18 cellular contexts compared by ENCODE assay signal in the genomic region with DNA sequence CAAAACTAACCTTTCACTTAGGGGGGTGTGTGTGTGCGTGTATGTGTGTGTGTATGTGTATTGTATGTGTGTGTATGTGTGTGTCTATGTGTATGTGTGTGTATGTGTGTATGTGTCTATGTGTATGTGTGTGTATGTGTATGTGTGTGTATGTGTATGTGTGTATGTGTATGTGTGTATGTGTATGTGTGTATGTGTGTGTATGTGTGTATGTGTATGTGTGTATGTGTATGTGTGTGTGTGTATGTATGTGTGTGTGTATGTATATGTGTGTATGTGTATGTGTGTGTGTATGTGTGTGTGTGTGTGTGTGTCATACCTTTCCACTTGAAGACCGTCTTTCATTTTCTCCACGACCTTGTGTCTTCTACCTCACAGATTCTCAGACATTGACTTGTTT. TPM values are rescaled to one million over a fixed set of nuclear protein-coding genes. Genes with fewer than 3 reads are reported as not detected.
DNase-seq lines count a peak whose midpoint lies in the region; ATAC-seq and TF ChIP-seq lines count a peak whose summit lies in the region.
"Had no signal": no experiment of that assay in that cellular context is flagged by ENCODE, and none has a peak within 500 bp of the region (broad histone marks: within the 10 kb centered on the region; RNA-seq: fewer than 3 reads in every experiment).

No MANE protein-coding gene starts in this region.

- peaks cover 14 to 22% (median 20%) of the 10 kb centered on the region in 3 donors for H3K4me1 Mint-ChIP-seq in CD8-positive, alpha-beta memory T cell
- peaks cover 8% of the 10 kb centered on the region for H3K4me1 Mint-ChIP-seq in activated B cell treated with CpG ODN at 0.5 μM for 24 hours
- H3K4me1 Mint-ChIP-seq in naive thymus-derived CD4-positive, alpha-beta T cell = peaks cover 7 to 30% (median 23%) of the 10 kb centered on the region in 7 donors
- peaks cover 16% of the 10 kb centered on the region for H3K4me1 Mint-ChIP-seq in stimulated activated memory B cell treated with anti-CD40 and anti-IgM and Interleukin-4, amounts not matched to agents 10 μg/mL and 1 μg/mL and 100 μg/mL, for 72 hours

- ATAC-seq in activated B cell treated with CpG ODN at 0.5 μM for 24 hours (ENCODE audit: low read depth) = no peak
- no peak for ATAC-seq in naive thymus-derived CD4-positive, alpha-beta T cell
- ATAC-seq in stimulated activated memory B cell treated with anti-CD40 and anti-IgM and Interleukin-4, amounts not matched to agents 10 μg/mL and 1 μg/mL and 100 μg/mL, for 72 hours = no peak

- no peak overlapping the region for H3K27ac ChIP-seq in BLaER1
- H3K27ac ChIP-seq in CD8-positive, alpha-beta memory T cell (ENCODE audit: low read depth, low read length) = no peak overlapping the region
- no peak overlapping the region for H3K27ac ChIP-seq in naive thymus-derived CD4-positive, alpha-beta T cell (ENCODE audit: low read depth, low read length)
- H3K27ac ChIP-seq: left lung, right atrium auricular region, transverse colon had no signal

- H3K36me3 ChIP-seq in BLaER1 = no peaks in the 10 kb centered on the region
- no peaks in the 10 kb centered on the region for H3K36me3 ChIP-seq in CD8-positive, alpha-beta memory T cell (ENCODE audit: insufficient read depth, low read length)
- no peaks in the 10 kb centered on the region for H3K36me3 ChIP-seq in naive thymus-derived CD4-positive, alpha-beta T cell (ENCODE audit: control insufficient read depth in 2 of 3, insufficient read depth in 3 of 3, low read length in 3 of 3)
- H3K36me3 ChIP-seq: HAP-1, left lung, right atrium auricular region, transverse colon had no signal

- H3K4me3 ChIP-seq in BLaER1 = no peak overlapping the region
- H3K4me3 ChIP-seq in CD8-positive, alpha-beta memory T cell (ENCODE audit: low read length) = no peak overlapping the region
- no peak overlapping the region for H3K4me3 ChIP-seq in naive thymus-derived CD4-positive, alpha-beta T cell (ENCODE audit: low read length)
- H3K4me3 ChIP-seq: HAP-1, left lung, right atrium auricular region, transverse colon had no signal

- H3K27me3 ChIP-seq in BLaER1 = peaks cover 26% of the 10 kb centered on the region
- peaks cover 3% of the 10 kb centered on the region for H3K27me3 ChIP-seq in CD8-positive, alpha-beta memory T cell (ENCODE audit: insufficient read depth, low read length, poor library complexity, severe bottlenecking)
- H3K27me3 ChIP-seq in naive thymus-derived CD4-positive, alpha-beta T cell (ENCODE audit: control insufficient read depth in 2 of 2, insufficient read depth in 2 of 2, low read length in 2 of 2) = no peaks in the 10 kb centered on the region

- H4K20me1 ChIP-seq in BLaER1 = no peaks in the 10 kb centered on the region

- H3K9ac ChIP-seq in BLaER1 = no peak overlapping the region

- CTCF ChIA-PET in CD8-positive, alpha-beta memory T cell (lab: Charles Lee) = no interaction called here
- CTCF ChIA-PET in activated B cell treated with CpG ODN at 0.5 μM for 24 hours (lab: Charles Lee) = interaction anchor here (0.6 kb wide), 1 partner anchor 13 kb away, joined by 4 read pairs; no protein-coding TSS in a partner anchor
- CTCF ChIA-PET in naive thymus-derived CD4-positive, alpha-beta T cell (lab: Charles Lee) = interaction anchor here (0.5 to 1.0 kb wide), 2 partner anchors 13 to 121 kb away, joined by 3 to 4 read pairs; no protein-coding TSS in a partner anchor

- TF ChIP-seq CTCF in activated B cell treated with CpG ODN at 0.5 μM for 24 hours (IDR thresholded peaks at IDR 0.05) = no peak

- peaks cover 24% of the 10 kb centered on the region for H3K4me1 ChIP-seq in BLaER1
- H3K4me1 ChIP-seq in CD8-positive, alpha-beta memory T cell (ENCODE audit: insufficient read depth, low read length) = no peaks in the 10 kb centered on the region
- H3K4me1 ChIP-seq in naive thymus-derived CD4-positive, alpha-beta T cell (ENCODE audit: control insufficient read depth in 2 of 2, insufficient read depth in 2 of 2, low read length in 2 of 2) = no peaks in the 10 kb centered on the region
- H3K4me1 ChIP-seq: HAP-1, transverse colon had no signal

- H3K27me3 Mint-ChIP-seq in CD8-positive, alpha-beta memory T cell = peaks cover 7 to 16% of the 10 kb centered on the region in 2 donors
- H3K27me3 Mint-ChIP-seq in activated B cell treated with CpG ODN at 0.5 μM for 24 hours = peaks cover 11% of the 10 kb centered on the region
- H3K27me3 Mint-ChIP-seq in naive thymus-derived CD4-positive, alpha-beta T cell = peaks cover 5 to 24% (median 7%) of the 10 kb centered on the region in 5 donors
- peaks cover 26% of the 10 kb centered on the region for H3K27me3 Mint-ChIP-seq in stimulated activated memory B cell treated with anti-CD40 and anti-IgM and Interleukin-4, amounts not matched to agents 10 μg/mL and 1 μg/mL and 100 μg/mL, for 72 hours

- intact Hi-C loops in activated B cell treated with CpG ODN at 0.5 μM for 24 hours (cut with micrococcal nuclease) = no loop called here
- intact Hi-C loops in naive thymus-derived CD4-positive, alpha-beta T cell (cut with micrococcal nuclease) = loop anchor here in 1 of 2 donors (1.0 to 2.0 kb wide), 5 partner anchors 14 to 51 kb away; no protein-coding TSS in a partner anchor

- H3K36me3 Mint-ChIP-seq in CD8-positive, alpha-beta memory T cell = peaks cover 0 to 2% (median 0%) of the 10 kb centered on the region in 3 donors
- no peaks in the 10 kb centered on the region for H3K36me3 Mint-ChIP-seq in activated B cell treated with CpG ODN at 0.5 μM for 24 hours (ENCODE audit: low read depth)
- H3K36me3 Mint-ChIP-seq in naive thymus-derived CD4-positive, alpha-beta T cell = no peaks in the 10 kb centered on the region
- H3K36me3 Mint-ChIP-seq in stimulated activated memory B cell treated with anti-CD40 and anti-IgM and Interleukin-4, amounts not matched to agents 10 μg/mL and 1 μg/mL and 100 μg/mL, for 72 hours = no peaks in the 10 kb centered on the region

- no peaks in the 10 kb centered on the region for H3K9me3 Mint-ChIP-seq in CD8-positive, alpha-beta memory T cell
- H3K9me3 Mint-ChIP-seq in activated B cell treated with CpG ODN at 0.5 μM for 24 hours = no peaks in the 10 kb centered on the region
- H3K9me3 Mint-ChIP-seq in naive thymus-derived CD4-positive, alpha-beta T cell = peaks cover 0 to 2% (median 0%) of the 10 kb centered on the region in 11 donors
- H3K9me3 Mint-ChIP-seq in stimulated activated memory B cell treated with anti-CD40 and anti-IgM and Interleukin-4, amounts not matched to agents 10 μg/mL and 1 μg/mL and 100 μg/mL, for 72 hours = no peaks in the 10 kb centered on the region
- H3K9me3 Mint-ChIP-seq: activated T-helper 2 cell treated with anti-CD3 and anti-CD28 coated beads, Interferon-gamma antibody, Interleukin-2, Interleukin-4, amounts not matched to agents 10 μg/mL and 5 μg/mL and 100 μg/mL, durations not matched to agents 14 hours and 24 hours and 36 hours had no signal

- peaks cover 14% of the 10 kb centered on the region for H3K9me3 ChIP-seq in BLaER1
- no peaks in the 10 kb centered on the region for H3K9me3 ChIP-seq in CD8-positive, alpha-beta memory T cell (ENCODE audit: low read length)
- no peaks in the 10 kb centered on the region for H3K9me3 ChIP-seq in naive thymus-derived CD4-positive, alpha-beta T cell (ENCODE audit: control insufficient read depth in 2 of 3, low read length in 3 of 3)
- H3K9me3 ChIP-seq: HAP-1, right atrium auricular region, transverse colon had no signal

- POLR2A ChIA-PET in CD8-positive, alpha-beta memory T cell (lab: Charles Lee) = no interaction called here
- POLR2A ChIA-PET in activated B cell treated with CpG ODN at 0.5 μM for 24 hours (lab: Charles Lee) = no interaction called here
- POLR2A ChIA-PET in naive thymus-derived CD4-positive, alpha-beta T cell (lab: Charles Lee) = interaction anchor here (0.5 to 1.6 kb wide), 2 partner anchors 18 to 195 kb away, joined by 4 to 5 read pairs; no protein-coding TSS in a partner anchor

- peak overlapping the region in 2 of 8 donors; percentile 43 to 58 for H3K27ac Mint-ChIP-seq in CD8-positive, alpha-beta memory T cell
- no peak overlapping the region for H3K27ac Mint-ChIP-seq in activated B cell treated with CpG ODN at 0.5 μM for 24 hours
- peak overlapping the region in 6 of 9 donors; percentile 0 to 79 (median 27) for H3K27ac Mint-ChIP-seq in naive thymus-derived CD4-positive, alpha-beta T cell
- no peak overlapping the region for H3K27ac Mint-ChIP-seq in stimulated activated memory B cell treated with anti-CD40 and anti-IgM and Interleukin-4, amounts not matched to agents 10 μg/mL and 1 μg/mL and 100 μg/mL, for 72 hours
- H3K27ac Mint-ChIP-seq: activated T-helper 2 cell treated with anti-CD3 and anti-CD28 coated beads, Interferon-gamma antibody, Interleukin-2, Interleukin-4, amounts not matched to agents 10 μg/mL and 5 μg/mL and 100 μg/mL, durations not matched to agents 14 hours and 24 hours and 36 hours had no signal

- peak overlapping the region; percentile 44 to 73 (median 49) for H3K4me3 Mint-ChIP-seq in CD8-positive, alpha-beta memory T cell
- peak overlapping the region; percentile 20 for H3K4me3 Mint-ChIP-seq in activated B cell treated with CpG ODN at 0.5 μM for 24 hours
- H3K4me3 Mint-ChIP-seq in naive thymus-derived CD4-positive, alpha-beta T cell = peak overlapping the region; percentile 48 to 77 (median 62)
- no peak overlapping the region for H3K4me3 Mint-ChIP-seq in stimulated activated memory B cell treated with anti-CD40 and anti-IgM and Interleukin-4, amounts not matched to agents 10 μg/mL and 1 μg/mL and 100 μg/mL, for 72 hours

- DNase-seq in CD8-positive, alpha-beta memory T cell = no peak
- DNase-seq in activated B cell treated with CpG ODN at 0.5 μM for 24 hours (no peak), retina (no peak), SHP77 treated with DMSO at 0.1 percent for 48 hours (lab: John Stamatoyannopoulos, UW) (no peak), T-helper 9 cell (no peak)
- DNase-seq in naive thymus-derived CD4-positive, alpha-beta T cell = no peak
- DNase-seq: amniotic stem cell; effector memory CD4-positive, alpha-beta T cell; NCI-H1417 treated with DMSO at 0.1 percent for 48 hours; NCI-H526 treated with DMSO at 0.1 percent for 48 hours had no signal

- H3K4me2 ChIP-seq in BLaER1 = peak overlapping the region; percentile 59

RNA-seq across cellular contexts. Expression of a gene that starts 20.8 kb away (rescaled TPM):
- total RNA-seq in CD8-positive, alpha-beta memory T cell = 1 to 10 TPM; 6.0 to 8.2 TPM
- 12.7 TPM for polyA plus RNA-seq in CD8-positive, alpha-beta memory T cell
- total RNA-seq in activated B cell treated with CpG ODN at 0.5 μM for 24 hours = not detected in 2 replicates
- total RNA-seq in naive thymus-derived CD4-positive, alpha-beta T cell = 1 to 10 TPM in 4 of 5 experiments, under 1 TPM in 1; 0.53 to 6.0 (median 3.3) TPM
- under 1 TPM; 0.64 to 0.68 TPM for polyA plus RNA-seq in naive thymus-derived CD4-positive, alpha-beta T cell
- polyA plus RNA-seq: fibroblast of lung had no signal

Comparison
In these comparisons a context has a peak if more than half of its experiments do, and no peak if none do; other contexts are left out.
1. H3K27ac Mint-ChIP-seq: peak in naive thymus-derived CD4-positive, alpha-beta T cell (6 of 9); none in activated B cell treated with CpG ODN at 0.5 μM for 24 hours (single experiment) and stimulated activated memory B cell treated with anti-CD40 and anti-IgM and Interleukin-4, amounts not matched to agents 10 μg/mL and 1 μg/mL and 100 μg/mL, for 72 hours (single experiment).